Comparison of ENCODE assay signal across 1 cellular context in genomic region chr16:69411064-69411985, GRCh38.
TF ChIP-seq lines count a peak whose summit lies in the region.

No MANE protein-coding gene starts in this region.

TF ChIP-seq in HepG2, 621 proteins besides CTCF, POLR2A, EP300 and RAD21:
- TF ChIP-seq ZNF687 (CRISPR knock-in tag; IDR thresholded peaks at IDR 0.05): peak; percentile 23; the same call in 1 of the 2 replicates
- no peak for TF ChIP-seq EEA1 (CRISPR knock-in tag; IDR thresholded peaks at IDR 0.05; ENCODE audit: borderline replicate concordance)
- TF ChIP-seq ZBTB38 (CRISPR knock-in tag; IDR thresholded peaks at IDR 0.05): peak; percentile 59; the same call in 1 of the 2 replicates
TF ChIP-seq in HepG2: peak in this region for 2.
